Comparison of ENCODE assay signal across 9 cellular contexts in the genomic region with DNA sequence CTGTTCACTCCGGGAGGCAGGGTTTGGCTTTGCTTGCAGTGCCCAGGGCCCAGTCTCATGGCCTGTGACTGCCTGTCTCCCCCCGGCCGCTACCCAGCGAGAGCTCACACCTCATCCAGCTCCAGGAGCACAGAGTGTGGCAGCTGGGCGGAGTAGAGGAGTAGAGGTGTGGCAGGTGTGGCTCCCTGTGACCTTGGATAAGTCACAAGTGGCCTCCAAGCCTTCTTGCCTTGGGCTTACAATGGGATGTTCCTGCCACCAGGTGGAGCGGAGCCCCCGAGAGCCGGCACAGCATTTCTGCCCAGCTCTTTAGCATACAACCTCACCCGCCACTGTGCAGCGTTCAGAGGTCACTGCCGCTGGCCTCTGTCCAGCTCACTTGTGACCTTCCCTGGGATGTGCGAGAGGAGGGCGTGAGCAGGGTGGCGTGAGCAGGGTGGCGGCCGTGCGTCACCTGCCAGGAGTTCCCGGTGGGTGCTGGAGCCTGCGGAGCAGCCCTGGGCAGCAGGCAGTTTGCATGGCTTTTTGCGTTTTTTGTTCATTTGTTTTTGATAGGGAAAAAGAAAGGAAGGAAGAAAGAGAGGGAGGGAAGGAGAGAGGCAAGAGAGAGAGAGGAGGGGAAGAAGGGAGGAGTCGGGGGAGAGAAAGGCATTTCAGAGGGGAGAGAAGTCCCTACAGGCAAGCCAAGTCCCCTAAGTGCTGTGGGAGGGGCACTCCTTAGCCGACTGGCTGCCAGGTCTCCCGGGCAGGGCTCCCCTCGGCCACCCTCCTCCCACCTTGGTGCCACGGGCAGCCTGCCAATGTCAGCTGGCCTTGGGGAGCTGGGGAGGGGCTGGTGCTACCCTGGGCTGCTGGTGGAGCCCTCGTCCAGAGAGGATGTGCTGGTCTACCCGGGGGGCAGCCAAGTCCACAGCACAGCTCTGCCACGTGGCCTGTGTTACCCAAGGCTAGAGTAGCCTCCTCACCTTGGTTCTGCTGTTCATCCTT. TPM values are rescaled to one million over a fixed set of nuclear protein-coding genes. Genes with fewer than 3 reads are reported as not detected.
DNase-seq lines count a peak whose midpoint lies in the region; ATAC-seq and TF ChIP-seq lines count a peak whose summit lies in the region.
"Had no signal": no experiment of that assay in that cellular context is flagged by ENCODE, and none has a peak within 500 bp of the region (broad histone marks: within the 10 kb centered on the region; RNA-seq: fewer than 3 reads in every experiment).

No MANE protein-coding gene starts in this region.

- peaks cover 0 to 8% (median 0%) of the 10 kb centered on the region in 6 donors for H3K9me3 Mint-ChIP-seq in immature natural killer cell

- H4K20me1 ChIP-seq in DND-41 (ENCODE audit: insufficient read depth, low read length) (no peaks in the 10 kb centered on the region), osteoblast (ENCODE audit: insufficient read depth, low read length) (no peaks in the 10 kb centered on the region)

- no peak overlapping the region for H3K27ac Mint-ChIP-seq in immature natural killer cell

- H3K36me3 ChIP-seq in DND-41 (ENCODE audit: insufficient read depth, low read length), result no peaks in the 10 kb centered on the region
- no peaks in the 10 kb centered on the region for H3K36me3 ChIP-seq in osteoblast (ENCODE audit: insufficient read depth, low read length)

- H3K27ac ChIP-seq in DND-41 (ENCODE audit: low read length) (no peak overlapping the region), foreskin keratinocyte (no peak overlapping the region), osteoblast (ENCODE audit: low read depth, low read length) (no peak overlapping the region)
- H3K27ac ChIP-seq: SK-N-MC had no signal

- H3K4me3 ChIP-seq in DND-41 (ENCODE audit: low read depth in 1 of 2, low read length in 2 of 2) (no peak overlapping the region), osteoblast (ENCODE audit: insufficient read depth, low read length) (no peak overlapping the region)
- H3K4me3 ChIP-seq: SK-N-MC had no signal

- H3K36me3 Mint-ChIP-seq in immature natural killer cell, result no peaks in the 10 kb centered on the region

- no peak overlapping the region for H3K4me3 Mint-ChIP-seq in immature natural killer cell

- H3K4me2 ChIP-seq in DND-41 (ENCODE audit: insufficient read depth, low read length), result no peak overlapping the region
- no peak overlapping the region for H3K4me2 ChIP-seq in osteoblast (ENCODE audit: insufficient read depth, low read length)

- H3K79me2 ChIP-seq in DND-41 (ENCODE audit: insufficient read depth, low read length) (no peaks in the 10 kb centered on the region), osteoblast (ENCODE audit: insufficient read depth, low read length) (no peaks in the 10 kb centered on the region)

- peaks cover 0 to 10% (median 4%) of the 10 kb centered on the region in 3 donors for H3K27me3 Mint-ChIP-seq in immature natural killer cell (ENCODE audit: low read depth in 3 of 3)

- H3K27me3 ChIP-seq in DND-41 (ENCODE audit: insufficient read depth, low read length, poor library complexity) (no peaks in the 10 kb centered on the region), foreskin keratinocyte (no peaks in the 10 kb centered on the region), osteoblast (ENCODE audit: insufficient read depth, low read length) (peaks cover 9% of the 10 kb centered on the region)

- no peak overlapping the region for H3K9ac ChIP-seq in DND-41 (ENCODE audit: low read depth, low read length)

- no peak overlapping the region for H2AFZ ChIP-seq in DND-41 (ENCODE audit: low read depth, low read length)
- no peak overlapping the region for H2AFZ ChIP-seq in osteoblast (ENCODE audit: low read length)

- ATAC-seq in DND-41 (ENCODE audit: insufficient read depth, low read depth) (0 out of 3 replicates have a peak, but pooled peaks have one; percentile 29), foreskin keratinocyte (no peak), GM21423 (IDR thresholded peaks at IDR 0.05; ENCODE audit: unreplicated experiment) (no peak)

- no peaks in the 10 kb centered on the region for H3K9me3 ChIP-seq in DND-41 (ENCODE audit: insufficient read depth, low read length, severe bottlenecking)
- no peaks in the 10 kb centered on the region for H3K9me3 ChIP-seq in osteoblast (ENCODE audit: low read depth, low read length)

- no peak for DNase-seq in DND-41
- peak; percentile 63 for DNase-seq in NCI-H69 (lab: John Stamatoyannopoulos, UW)
- no peak for DNase-seq in foreskin keratinocyte
- peak; percentile 35 for DNase-seq in osteoblast (ENCODE audit: insufficient read length, low spot score, missing footprints)
- DNase-seq in NCI-H2171 treated with DMSO at 0.1 percent for 48 hours (lab: John Stamatoyannopoulos, UW), result no peak
- no peak for DNase-seq in immature natural killer cell
- DNase-seq in activated gamma-delta T cell treated with Interleukin-2 at 50 U/mL for 16 hours, result no peak

- H3K4me1 ChIP-seq in DND-41 (ENCODE audit: insufficient read depth, low read length), result no peaks in the 10 kb centered on the region
- no peaks in the 10 kb centered on the region for H3K4me1 ChIP-seq in foreskin keratinocyte
- H3K4me1 ChIP-seq in osteoblast (ENCODE audit: insufficient read depth, low read length), result no peaks in the 10 kb centered on the region

- TF ChIP-seq CTCF in DND-41 (IDR thresholded peaks at IDR 0.05; ENCODE audit: borderline replicate concordance, extremely low read depth, low read length, poor library complexity, severe bottlenecking) (peak; percentile 23), foreskin keratinocyte (conservative IDR thresholded peaks at IDR 0.05) (peak; percentile 14), osteoblast (IDR thresholded peaks at IDR 0.05; ENCODE audit: extremely low read depth, low read depth, low read length) (peak; percentile 16)

- H3K4me1 Mint-ChIP-seq in immature natural killer cell, result no peaks in the 10 kb centered on the region

RNA-seq across cellular contexts. Expression of a gene that starts 42.6 kb away (rescaled TPM):
- total RNA-seq in foreskin keratinocyte (not detected in 2 replicates), osteoblast (not detected in 2 replicates)
- polyA plus RNA-seq in foreskin keratinocyte (not detected in 2 replicates), immature natural killer cell (not detected)

Comparison
In these comparisons a context has a peak if more than half of its experiments do, and no peak if none do; other contexts are left out.
1. DNase-seq: peak in NCI-H69 (single experiment) and osteoblast (single experiment); none in DND-41 (single experiment), foreskin keratinocyte (0 of 2), NCI-H2171 treated with DMSO at 0.1 percent for 48 hours (single experiment), immature natural killer cell (0 of 3) and activated gamma-delta T cell treated with Interleukin-2 at 50 U/mL for 16 hours (single experiment).
2. Peak in every context shown above with its lines, with median percentiles within 50 percentile points of each other: CTCF ChIP-seq.